ENCODE assay signal across 26 cellular contexts in the genomic region with DNA sequence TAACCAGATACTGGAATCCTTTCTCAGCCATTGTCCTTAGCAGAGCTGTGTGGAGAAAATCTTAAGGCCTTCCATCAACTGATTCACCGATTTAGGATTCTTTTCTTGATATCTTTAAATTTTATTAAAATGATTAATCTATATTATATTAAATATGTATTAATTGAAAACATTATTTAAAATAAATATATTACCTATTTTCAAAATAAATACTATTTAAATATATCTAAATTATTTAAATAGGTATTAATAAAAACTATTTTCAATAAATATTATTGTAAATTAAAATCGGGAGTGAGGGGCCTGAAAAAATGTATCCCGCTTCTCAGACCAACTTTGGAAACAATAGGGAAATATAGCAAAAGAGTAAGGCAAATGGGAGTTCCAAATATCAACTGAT.
"Had no signal": no experiment of that assay in that cellular context is flagged by ENCODE, and none has a peak within 500 bp of the region (broad histone marks: within the 10 kb centered on the region; RNA-seq: fewer than 3 reads in every experiment).

No MANE protein-coding gene starts in this region.

- DNase-seq: hypothalamus; immature natural killer cell; left ventricle myocardium inferior; midbrain; mucosa of descending colon; naive thymus-derived CD4-positive, alpha-beta T cell; nucleus accumbens; psoas muscle; right lobe of liver; stimulated activated CD4-positive, alpha-beta T cell treated with anti-CD3 and anti-CD28 coated beads, Interleukin-1b, Interleukin-23, amount 100 ng/mL, for 48 hours; stimulated activated CD4-positive, alpha-beta T cell treated with anti-CD3 and anti-CD28 coated beads, Interleukin-2, amount 100 ng/mL, for 48 hours; stimulated activated CD4-positive, alpha-beta T cell treated with anti-CD3 and anti-CD28 coated beads, Interleukin-4, amount 100 ng/mL, for 4 hours; stimulated activated CD8-positive, alpha-beta memory T cell treated with anti-CD3 and anti-CD28 coated beads, Interleukin-4, amount 100 ng/mL, for 48 hours; stimulated activated naive CD4-positive, alpha-beta T cell treated with Interleukin-2 at 50 U/mL for 16 hours; stimulated activated naive CD8-positive, alpha-beta T cell treated with anti-CD3 and anti-CD28 coated beads, Interleukin-15, amount 100 ng/mL, for 72 hours; substantia nigra; transverse colon; upper lobe of right lung had no signal

- H2AFZ ChIP-seq: parathyroid adenoma had no signal

- H3K9me3 Mint-ChIP-seq: naive thymus-derived CD4-positive, alpha-beta T cell; natural killer cell treated with Interleukin-12 subunit alpha and Interleukin-12 subunit beta and Interleukin-15 and Interleukin-18, amount 100 ng/mL, for 72 hours; stimulated activated naive CD8-positive, alpha-beta T cell treated with anti-CD3 and anti-CD28 coated beads, Interleukin-15, amount 100 ng/mL, for 72 hours had no signal

- H3K4me3 ChIP-seq: left ventricle myocardium inferior, lung, mucosa of descending colon, psoas muscle, right atrium auricular region, right lobe of liver, smooth muscle cell, transverse colon, upper lobe of right lung had no signal

- H3K36me3 Mint-ChIP-seq: immature natural killer cell; naive thymus-derived CD4-positive, alpha-beta T cell; natural killer cell treated with Interleukin-12 subunit alpha and Interleukin-12 subunit beta and Interleukin-15 and Interleukin-18, amount 100 ng/mL, for 72 hours; stimulated activated memory B cell treated with anti-CD40 and anti-IgM and Interleukin-4, amounts not matched to agents 10 μg/mL and 1 μg/mL and 100 μg/mL, for 72 hours had no signal

- H3K27me3 ChIP-seq: right atrium auricular region, right lobe of liver, transverse colon, upper lobe of right lung had no signal

- H3K27ac ChIP-seq: left ventricle myocardium inferior, parathyroid adenoma, psoas muscle, right atrium auricular region, right lobe of liver, transverse colon, upper lobe of right lung had no signal

- H3K4me3 Mint-ChIP-seq: immature natural killer cell; naive thymus-derived CD4-positive, alpha-beta T cell; natural killer cell treated with Interleukin-12 subunit alpha and Interleukin-12 subunit beta and Interleukin-15 and Interleukin-18, amount 100 ng/mL, for 72 hours; stimulated activated memory B cell treated with anti-CD40 and anti-IgM and Interleukin-4, amounts not matched to agents 10 μg/mL and 1 μg/mL and 100 μg/mL, for 72 hours; stimulated activated naive CD8-positive, alpha-beta T cell treated with anti-CD3 and anti-CD28 coated beads, Interleukin-15, amount 100 ng/mL, for 72 hours had no signal

- H3K9ac ChIP-seq: parathyroid adenoma had no signal

- H3K4me1 ChIP-seq: left ventricle myocardium inferior, parathyroid adenoma, psoas muscle, right atrium auricular region, right lobe of liver, upper lobe of right lung had no signal

- H3K4me1 Mint-ChIP-seq: immature natural killer cell; naive thymus-derived CD4-positive, alpha-beta T cell; stimulated activated memory B cell treated with anti-CD40 and anti-IgM and Interleukin-4, amounts not matched to agents 10 μg/mL and 1 μg/mL and 100 μg/mL, for 72 hours; stimulated activated naive CD8-positive, alpha-beta T cell treated with anti-CD3 and anti-CD28 coated beads, Interleukin-15, amount 100 ng/mL, for 72 hours had no signal

- H3K36me3 ChIP-seq: left ventricle myocardium inferior, right atrium auricular region, right lobe of liver, transverse colon, upper lobe of right lung had no signal

- H3K27ac Mint-ChIP-seq: immature natural killer cell; naive thymus-derived CD4-positive, alpha-beta T cell; natural killer cell treated with Interleukin-12 subunit alpha and Interleukin-12 subunit beta and Interleukin-15 and Interleukin-18, amount 100 ng/mL, for 72 hours; stimulated activated memory B cell treated with anti-CD40 and anti-IgM and Interleukin-4, amounts not matched to agents 10 μg/mL and 1 μg/mL and 100 μg/mL, for 72 hours had no signal

- ATAC-seq: mucosa of descending colon; naive thymus-derived CD4-positive, alpha-beta T cell; natural killer cell treated with Interleukin-12 subunit alpha and Interleukin-12 subunit beta and Interleukin-15 and Interleukin-18, amount 100 ng/mL, for 72 hours; psoas muscle; right lobe of liver; stimulated activated memory B cell treated with anti-CD40 and anti-IgM and Interleukin-4, amounts not matched to agents 10 μg/mL and 1 μg/mL and 100 μg/mL, for 72 hours; stimulated activated naive CD8-positive, alpha-beta T cell treated with anti-CD3 and anti-CD28 coated beads, Interleukin-15, amount 100 ng/mL, for 72 hours; upper lobe of right lung had no signal

- H3K79me2 ChIP-seq: parathyroid adenoma had no signal

- H3K9me3 ChIP-seq: left ventricle myocardium inferior, mucosa of descending colon, psoas muscle, right atrium auricular region, right lobe of liver, transverse colon, upper lobe of right lung had no signal

- FAIRE-seq: islet of Langerhans, urothelium cell line had no signal

- H3K4me2 ChIP-seq: smooth muscle cell had no signal
